22 cellular contexts compared by ENCODE assay signal in the genomic region with DNA sequence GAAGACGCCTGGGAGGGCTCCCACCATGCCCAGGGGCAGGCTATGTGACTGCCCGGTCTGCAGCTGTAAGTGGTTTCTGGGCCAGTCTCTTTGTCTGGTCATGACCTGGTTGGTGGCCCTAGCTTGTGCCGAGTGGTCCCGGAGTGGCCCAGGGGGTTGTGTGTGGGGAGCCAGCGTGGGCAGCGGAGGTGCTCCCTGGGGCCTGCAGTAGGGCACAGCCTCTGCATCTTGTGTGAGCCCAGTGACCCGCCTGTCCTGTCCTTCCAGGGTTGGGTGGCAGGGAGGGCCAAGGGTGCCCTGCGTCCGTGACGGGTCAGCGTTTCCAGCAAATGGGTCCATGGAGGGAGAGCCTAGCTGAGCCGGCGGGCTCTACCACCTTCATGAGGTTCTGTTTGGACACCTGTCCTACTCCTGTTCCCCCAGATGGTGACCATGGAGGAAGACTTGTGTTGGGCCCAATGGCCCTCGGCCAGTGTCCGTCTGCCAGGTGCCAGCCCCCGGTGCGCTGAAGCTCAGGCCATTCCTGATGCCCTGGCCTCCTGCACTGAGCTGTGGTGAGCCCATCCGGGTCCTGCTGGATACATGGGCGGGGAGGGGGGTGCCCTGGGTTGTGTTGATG.
DNase-seq lines count a peak whose midpoint lies in the region; ATAC-seq and TF ChIP-seq lines count a peak whose summit lies in the region.
"Had no signal": no experiment of that assay in that cellular context is flagged by ENCODE, and none has a peak within 500 bp of the region (broad histone marks: within the 10 kb centered on the region; RNA-seq: fewer than 3 reads in every experiment).

No MANE protein-coding gene starts in this region.

- WGBS in prostate gland = 85% methylated on average over 19 of the region's 19 CpGs

- no peaks in the 10 kb centered on the region for H3K9me3 ChIP-seq in prostate gland

- no peaks in the 10 kb centered on the region for H3K27me3 Mint-ChIP-seq in activated T-cell treated with anti-CD3 and anti-CD28 coated beads, Interleukin-2, amount 50 U/mL, for 72 hours (ENCODE audit: low read depth)
- H3K27me3 Mint-ChIP-seq in WTC11 (ENCODE audit: low read depth) = peaks cover 9% of the 10 kb centered on the region; the same call in 1 of the 2 replicates
- no peaks in the 10 kb centered on the region for H3K27me3 Mint-ChIP-seq in Calu3 (ENCODE audit: unreplicated experiment)
- H3K27me3 Mint-ChIP-seq: CD4-positive, CD25-positive, alpha-beta regulatory T cell; IgD-negative memory B cell had no signal

- no peak for ATAC-seq in activated T-cell treated with anti-CD3 and anti-CD28 coated beads, Interleukin-2, amount 50 U/mL, for 72 hours (replicated peaks in 1 of 2)
- no peak for ATAC-seq in WTC11
- no peak for ATAC-seq in left ventricle myocardium superior
- no peak for ATAC-seq in GM21723 (IDR thresholded peaks at IDR 0.05; ENCODE audit: unreplicated experiment)

- H3K4me3 ChIP-seq in prostate gland = no peak overlapping the region
- H3K4me3 ChIP-seq: ascending aorta, colonic mucosa, SJSA1, transverse colon had no signal

- H3K36me3 Mint-ChIP-seq in activated T-cell treated with anti-CD3 and anti-CD28 coated beads, Interleukin-2, amount 50 U/mL, for 72 hours (ENCODE audit: insufficient read depth in 2 of 2) = peaks cover 4 to 11% of the 10 kb centered on the region in 2 donors
- H3K36me3 Mint-ChIP-seq in WTC11 (peaks cover 41% of the 10 kb centered on the region), Calu3 (ENCODE audit: insufficient read depth, unreplicated experiment) (no peaks in the 10 kb centered on the region)
- H3K36me3 Mint-ChIP-seq: CD4-positive, CD25-positive, alpha-beta regulatory T cell; IgD-negative memory B cell had no signal

- POLR2A ChIA-PET in WTC11 (lab: Charles Lee) = no interaction called here

- H3K4me3 Mint-ChIP-seq in activated T-cell treated with anti-CD3 and anti-CD28 coated beads, Interleukin-2, amount 50 U/mL, for 72 hours = no peak overlapping the region
- no peak overlapping the region for H3K4me3 Mint-ChIP-seq in WTC11
- no peak overlapping the region for H3K4me3 Mint-ChIP-seq in Calu3 (ENCODE audit: low read depth, unreplicated experiment)
- H3K4me3 Mint-ChIP-seq: activated T-helper 1 cell treated with anti-CD3 and anti-CD28 coated beads, Interleukin-12 subunit alpha, Interleukin-12 subunit beta, Interleukin-2, Interleukin-4 antibody, amounts not matched to agents 30 ng/mL and 10 ng/mL and 1 ng/mL, durations not matched to agents 14 hours and 24 hours and 36 hours; CD4-positive, CD25-positive, alpha-beta regulatory T cell; IgD-negative memory B cell; immature natural killer cell had no signal

- no TSS peak for BruUV-seq in Calu3 (replicated peaks; lab: Mats Ljungman, UMichigan)

- no peak for TF ChIP-seq POLR2A in prostate gland (IDR thresholded peaks at IDR 0.05)

- no peak overlapping the region for H3K27ac Mint-ChIP-seq in activated T-cell treated with anti-CD3 and anti-CD28 coated beads, Interleukin-2, amount 50 U/mL, for 72 hours
- H3K27ac Mint-ChIP-seq in WTC11 = no peak overlapping the region
- H3K27ac Mint-ChIP-seq in Calu3 (ENCODE audit: unreplicated experiment) = no peak overlapping the region
- H3K27ac Mint-ChIP-seq: activated T-helper 1 cell treated with anti-CD3 and anti-CD28 coated beads, Interleukin-12 subunit alpha, Interleukin-12 subunit beta, Interleukin-2, Interleukin-4 antibody, amounts not matched to agents 30 ng/mL and 10 ng/mL and 1 ng/mL, durations not matched to agents 14 hours and 24 hours and 36 hours; CD4-positive, CD25-positive, alpha-beta regulatory T cell; immature natural killer cell had no signal

- no peak overlapping the region for H3K27ac ChIP-seq in prostate gland
- H3K27ac ChIP-seq: ascending aorta, colonic mucosa, SJSA1, transverse colon had no signal

- no peaks in the 10 kb centered on the region for H3K36me3 ChIP-seq in prostate gland
- H3K36me3 ChIP-seq: ascending aorta, colonic mucosa, SJSA1, transverse colon had no signal

- TF ChIP-seq CTCF in WTC11 (IDR thresholded peaks at IDR 0.05) = no peak
- no peak for TF ChIP-seq CTCF in prostate gland (IDR thresholded peaks at IDR 0.05)
- TF ChIP-seq CTCF in Calu3 (IDR thresholded peaks at IDR 0.05; ENCODE audit: unreplicated experiment) = no peak

- CTCF ChIA-PET in WTC11 (lab: Charles Lee) = no interaction called here
- CTCF ChIA-PET in Calu3 (lab: Charles Lee) = no interaction called here

- DNase-seq in activated T-cell treated with anti-CD3 and anti-CD28 coated beads, Interleukin-2, amount 50 U/mL, for 1 hour = peak; percentile 8
- DNase-seq in activated T-cell treated with anti-CD3 and anti-CD28 coated beads, Interleukin-2, amount 50 U/mL, for 72 hours = no peak
- DNase-seq in WTC11 (ENCODE audit: low spot score) (peak; percentile 3), left ventricle myocardium superior (peak; percentile 19), prostate gland (ENCODE audit: low spot score) (peak; percentile 2), NCI-H82 (lab: John Stamatoyannopoulos, UW) (no peak), Calu3 (no peak)
- DNase-seq: activated CD4-positive, alpha-beta T cell treated with anti-CD3 and anti-CD28 coated beads for 48 hours; CD4-positive, CD25-positive, alpha-beta regulatory T cell; colonic mucosa; immature natural killer cell; NCI-H2029; NCI-H510A treated with DMSO at 0.1 percent for 48 hours; nucleus accumbens; stimulated activated naive CD4-positive, alpha-beta T cell; T-helper 9 cell; transverse colon had no signal

- H3K4me1 Mint-ChIP-seq in activated T-cell treated with anti-CD3 and anti-CD28 coated beads, Interleukin-2, amount 50 U/mL, for 72 hours (ENCODE audit: low read depth) = no peaks in the 10 kb centered on the region
- H3K4me1 Mint-ChIP-seq in WTC11 (no peaks in the 10 kb centered on the region), Calu3 (ENCODE audit: low read depth, unreplicated experiment) (no peaks in the 10 kb centered on the region)
- H3K4me1 Mint-ChIP-seq: CD4-positive, CD25-positive, alpha-beta regulatory T cell; IgD-negative memory B cell; immature natural killer cell had no signal

- H3K27me3 ChIP-seq in prostate gland (replicated peaks; ENCODE audit: insufficient read depth) = no peaks in the 10 kb centered on the region
- H3K27me3 ChIP-seq: ascending aorta, colonic mucosa, SJSA1, transverse colon had no signal

- H3K9me3 Mint-ChIP-seq in activated T-cell treated with anti-CD3 and anti-CD28 coated beads, Interleukin-2, amount 50 U/mL, for 72 hours = peaks cover 2 to 8% of the 10 kb centered on the region in 2 donors
- H3K9me3 Mint-ChIP-seq in WTC11 = peaks cover 61% of the 10 kb centered on the region
- H3K9me3 Mint-ChIP-seq in Calu3 (ENCODE audit: low read depth, unreplicated experiment) = no peaks in the 10 kb centered on the region

- intact Hi-C loops in left ventricle myocardium superior (cut with micrococcal nuclease) (no loop called here), prostate gland (cut with DNase I) (no loop called here), Calu3 (cut with micrococcal nuclease; ENCODE audit: unreplicated experiment) (no loop called here)

- H3K4me1 ChIP-seq in prostate gland (replicated peaks) = no peaks in the 10 kb centered on the region
- H3K4me1 ChIP-seq: ascending aorta, colonic mucosa, SJSA1, transverse colon had no signal

TF ChIP-seq in WTC11, 78 proteins besides CTCF, POLR2A, EP300 and RAD21:
- no peak for TF ChIP-seq NFYB (CRISPR knock-in tag; conservative IDR thresholded peaks at IDR 0.05; ENCODE audit: low read depth)
- TF ChIP-seq FOXK1 (CRISPR knock-in tag; IDR thresholded peaks at IDR 0.05) = no peak
- TF ChIP-seq ZSCAN18 (CRISPR knock-in tag; IDR thresholded peaks at IDR 0.05) = no peak
- no peak for TF ChIP-seq RELA (CRISPR knock-in tag; IDR thresholded peaks at IDR 0.05; ENCODE audit: borderline replicate concordance)
- TF ChIP-seq, protein P1, sequence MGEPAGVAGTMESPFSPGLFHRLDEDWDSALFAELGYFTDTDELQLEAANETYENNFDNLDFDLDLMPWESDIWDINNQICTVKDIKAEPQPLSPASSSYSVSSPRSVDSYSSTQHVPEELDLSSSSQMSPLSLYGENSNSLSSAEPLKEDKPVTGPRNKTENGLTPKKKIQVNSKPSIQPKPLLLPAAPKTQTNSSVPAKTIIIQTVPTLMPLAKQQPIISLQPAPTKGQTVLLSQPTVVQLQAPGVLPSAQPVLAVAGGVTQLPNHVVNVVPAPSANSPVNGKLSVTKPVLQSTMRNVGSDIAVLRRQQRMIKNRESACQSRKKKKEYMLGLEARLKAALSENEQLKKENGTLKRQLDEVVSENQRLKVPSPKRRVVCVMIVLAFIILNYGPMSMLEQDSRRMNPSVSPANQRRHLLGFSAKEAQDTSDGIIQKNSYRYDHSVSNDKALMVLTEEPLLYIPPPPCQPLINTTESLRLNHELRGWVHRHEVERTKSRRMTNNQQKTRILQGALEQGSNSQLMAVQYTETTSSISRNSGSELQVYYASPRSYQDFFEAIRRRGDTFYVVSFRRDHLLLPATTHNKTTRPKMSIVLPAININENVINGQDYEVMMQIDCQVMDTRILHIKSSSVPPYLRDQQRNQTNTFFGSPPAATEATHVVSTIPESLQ (CRISPR knock-in tag; IDR thresholded peaks at IDR 0.05) = no peak

Comparison
In these comparisons a context has a peak if more than half of its experiments do, and no peak if none do; other contexts are left out.
1. DNase-seq: peak in activated T-cell treated with anti-CD3 and anti-CD28 coated beads, Interleukin-2, amount 50 U/mL, for 1 hour (single experiment), WTC11 (single experiment), left ventricle myocardium superior (single experiment) and prostate gland (single experiment); none in activated T-cell treated with anti-CD3 and anti-CD28 coated beads, Interleukin-2, amount 50 U/mL, for 72 hours (0 of 2), NCI-H82 (single experiment) and Calu3 (single experiment).